25 cellular contexts compared by ENCODE assay signal in the genomic region with DNA sequence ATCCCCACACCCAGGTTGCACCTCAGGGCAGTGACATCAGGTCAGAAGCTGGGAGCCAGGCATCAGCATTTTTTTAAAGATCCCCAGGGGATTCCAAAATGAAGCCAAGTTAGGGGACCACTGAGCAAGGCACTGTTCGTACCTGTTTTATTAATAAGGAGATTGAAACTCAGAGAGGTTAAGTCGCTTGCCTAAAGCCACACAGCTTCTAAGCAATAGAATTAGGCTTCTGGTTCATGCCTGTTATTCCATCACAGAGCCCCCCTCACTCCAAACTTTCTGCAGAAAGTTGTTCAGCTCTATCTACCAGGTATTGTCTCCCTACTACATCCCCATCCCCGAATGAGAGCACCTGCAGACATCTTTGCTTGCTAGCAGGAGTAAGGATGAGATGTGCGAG.
"Had no signal": no experiment of that assay in that cellular context is flagged by ENCODE, and none has a peak within 500 bp of the region (broad histone marks: within the 10 kb centered on the region; RNA-seq: fewer than 3 reads in every experiment).

No MANE protein-coding gene starts in this region.

- H3K4me1 Mint-ChIP-seq: activated naive CD8-positive, alpha-beta T cell treated with anti-CD3 and anti-CD28 coated beads for 36 hours had no signal

- H3K9me3 Mint-ChIP-seq: activated B cell treated with CpG ODN at 0.5 μM for 24 hours; activated naive CD8-positive, alpha-beta T cell treated with anti-CD3 and anti-CD28 coated beads for 36 hours; activated T-cell treated with anti-CD3 and anti-CD28 coated beads, Interleukin-2, amount 50 U/mL, for 4 hours; naive B cell; stimulated activated naive CD8-positive, alpha-beta T cell treated with anti-CD3 and anti-CD28 coated beads, Interleukin-15, amount 100 ng/mL, for 72 hours; T-helper 1 cell treated with Interleukin-12 subunit alpha and Interleukin-12 subunit beta and Interleukin-4 antibody, amounts not matched to agents 30 μg/mL and 1 μg/mL, for 36 hours had no signal

- H3K27me3 Mint-ChIP-seq: activated naive CD8-positive, alpha-beta T cell treated with anti-CD3 and anti-CD28 coated beads for 36 hours had no signal

- H3K27me3 ChIP-seq: breast epithelium, gastrocnemius medialis, heart left ventricle, right atrium auricular region had no signal

- H3K9me3 ChIP-seq: breast epithelium, esophagus squamous epithelium, gastrocnemius medialis, heart left ventricle, lower lobe of right lung, right atrium auricular region, tibial artery had no signal

- H3K4me1 ChIP-seq: breast epithelium, tibial artery had no signal

- DNase-seq: activated B cell treated with CpG ODN at 0.5 μM for 24 hours; activated CD4-positive, alpha-beta T cell treated with anti-CD3 and anti-CD28 coated beads for 4 hours; activated CD4-positive, alpha-beta T cell treated with anti-CD3 and anti-CD28 coated beads, Interleukin-2, amount 50 U/mL, for 48 hours; activated CD8-positive, alpha-beta memory T cell treated with anti-CD3 and anti-CD28 coated beads, Interleukin-2, amount 50 U/mL, for 48 hours; activated naive CD4-positive, alpha-beta T cell treated with Interleukin-2 at 50 U/mL for 16 hours; activated naive CD8-positive, alpha-beta T cell treated with anti-CD3 and anti-CD28 coated beads for 36 hours; activated T-cell treated with anti-CD3 and anti-CD28 coated beads, Interleukin-2, amount 50 U/mL, for 4 hours; cerebellar nuclear complex; esophagus squamous epithelium; left colon; lower lobe of right lung; naive B cell; stimulated activated CD4-positive, alpha-beta T cell treated with anti-CD3 and anti-CD28 coated beads, Interleukin-1b, Interleukin-23, amount 100 ng/mL, for 48 hours; stimulated activated naive CD8-positive, alpha-beta T cell treated with anti-CD3 and anti-CD28 coated beads, Interleukin-15, amount 100 ng/mL, for 72 hours; T1000; tibial artery had no signal

- H3K4me3 Mint-ChIP-seq: activated B cell treated with CpG ODN at 0.5 μM for 24 hours; activated naive CD8-positive, alpha-beta T cell treated with anti-CD3 and anti-CD28 coated beads for 36 hours; activated T-cell treated with anti-CD3 and anti-CD28 coated beads, Interleukin-2, amount 50 U/mL, for 4 hours; stimulated activated naive CD8-positive, alpha-beta T cell treated with anti-CD3 and anti-CD28 coated beads, Interleukin-15, amount 100 ng/mL, for 72 hours; T-helper 1 cell treated with Interleukin-12 subunit alpha and Interleukin-12 subunit beta and Interleukin-4 antibody, amounts not matched to agents 30 μg/mL and 1 μg/mL, for 36 hours had no signal

- H3K36me3 Mint-ChIP-seq: activated naive CD8-positive, alpha-beta T cell treated with anti-CD3 and anti-CD28 coated beads for 36 hours; naive B cell had no signal

- ATAC-seq: activated T-cell treated with anti-CD3 and anti-CD28 coated beads, Interleukin-2, amount 50 U/mL, for 4 hours; gastrocnemius medialis; heart left ventricle; left colon; lower lobe of right lung had no signal

- H3K4me3 ChIP-seq: breast epithelium, coronary artery, esophagus squamous epithelium, gastrocnemius medialis, heart left ventricle, lower lobe of right lung, right atrium auricular region, tibial artery had no signal

- H3K27ac ChIP-seq: breast epithelium, coronary artery, lower lobe of right lung, right atrium auricular region, tibial artery had no signal

- H3K36me3 ChIP-seq: breast epithelium, esophagus squamous epithelium, gastrocnemius medialis, heart left ventricle, lower lobe of right lung, right atrium auricular region, tibial artery had no signal

- H3K27ac Mint-ChIP-seq: activated B cell treated with CpG ODN at 0.5 μM for 24 hours; activated naive CD8-positive, alpha-beta T cell treated with anti-CD3 and anti-CD28 coated beads for 36 hours; progenitor cell of endocrine pancreas; stimulated activated naive CD8-positive, alpha-beta T cell treated with anti-CD3 and anti-CD28 coated beads, Interleukin-15, amount 100 ng/mL, for 72 hours; T-helper 1 cell treated with Interleukin-12 subunit alpha and Interleukin-12 subunit beta and Interleukin-4 antibody, amounts not matched to agents 30 μg/mL and 1 μg/mL, for 36 hours had no signal

- FAIRE-seq: astrocyte, keratinocyte had no signal
